ENCODE assay signal across 31 cellular contexts in genomic region chr14:44444454-44444853, GRCh38.
"Had no signal": no experiment of that assay in that cellular context is flagged by ENCODE, and none has a peak within 500 bp of the region (broad histone marks: within the 10 kb centered on the region; RNA-seq: fewer than 3 reads in every experiment).

No MANE protein-coding gene starts in this region.

- H3K27ac Mint-ChIP-seq: activated CD4-positive, alpha-beta memory T cell treated with anti-CD3 and anti-CD28 coated beads, Interleukin-2, amount 10 ng/mL, durations not matched to agents 7 days and 5 days; activated CD4-positive, alpha-beta T cell treated with anti-CD3 and anti-CD28 coated beads, Interleukin-2, amount 10 ng/mL, durations not matched to agents 7 days and 5 days; activated naive CD8-positive, alpha-beta T cell; activated T-cell treated with anti-CD3 and anti-CD28 coated beads, Interleukin-2, amount 50 U/mL, for 24 hours; activated T-cell treated with anti-CD3 and anti-CD28 coated beads, Interleukin-2, amount 50 U/mL, for 72 hours; dendritic cell treated with granulocyte-macrophage colony-stimulating factor and Interleukin-4, amounts not matched to agents 40 ng/mL and 50 ng/mL, for 4 days; endodermal cell; T-helper 17 cell; T-helper 2 cell treated with Interferon-gamma antibody and Interleukin-4, amounts not matched to agents 5 μg/mL and 100 μg/mL, for 36 hours; WTC11 had no signal

- DNase-seq: activated CD4-positive, alpha-beta memory T cell treated with anti-CD3 and anti-CD28 coated beads, Interleukin-2, amount 10 ng/mL, durations not matched to agents 7 days and 5 days; activated CD4-positive, alpha-beta T cell treated with anti-CD3 and anti-CD28 coated beads for 1 hour; activated CD4-positive, alpha-beta T cell treated with anti-CD3 and anti-CD28 coated beads for 4 hours; activated CD4-positive, alpha-beta T cell treated with anti-CD3 and anti-CD28 coated beads, Interleukin-2, amount 10 ng/mL, durations not matched to agents 7 days and 5 days; activated CD4-positive, alpha-beta T cell treated with anti-CD3 and anti-CD28 coated beads, Interleukin-2, amount 50 U/mL, for 4 hours; activated CD8-positive, alpha-beta memory T cell treated with anti-CD3 and anti-CD28 coated beads, Interleukin-2, amount 50 U/mL, for 48 hours; activated gamma-delta T cell; activated naive CD4-positive, alpha-beta T cell treated with anti-CD3 and anti-CD28 coated beads, Interleukin-2, amount 50 U/mL, for 16 hours; activated naive CD4-positive, alpha-beta T cell treated with Interleukin-2 at 50 U/mL for 16 hours; activated T-cell treated with anti-CD3 and anti-CD28 coated beads for 4 hours; activated T-cell treated with anti-CD3 and anti-CD28 coated beads, Interleukin-2, amount 50 U/mL, for 24 hours; activated T-cell treated with anti-CD3 and anti-CD28 coated beads, Interleukin-2, amount 50 U/mL, for 72 hours; amniotic stem cell; anterior cingulate cortex; brain microvascular endothelial cell; dorsolateral prefrontal cortex; effector memory CD4-positive, alpha-beta T cell; endodermal cell; erythroblast; foreskin keratinocyte; gastrocnemius medialis; glutamatergic neuron; heart left ventricle; T-helper 1 cell; T-helper 17 cell; T1000 had no signal

- H3K4me1 Mint-ChIP-seq: activated CD4-positive, alpha-beta memory T cell treated with anti-CD3 and anti-CD28 coated beads, Interleukin-2, amount 10 ng/mL, durations not matched to agents 7 days and 5 days; activated CD4-positive, alpha-beta T cell treated with anti-CD3 and anti-CD28 coated beads, Interleukin-2, amount 10 ng/mL, durations not matched to agents 7 days and 5 days; central memory CD8-positive, alpha-beta T cell; T-helper 17 cell; WTC11 had no signal

- H3K4me3 Mint-ChIP-seq: activated CD4-positive, alpha-beta memory T cell treated with anti-CD3 and anti-CD28 coated beads, Interleukin-2, amount 10 ng/mL, durations not matched to agents 7 days and 5 days; activated CD4-positive, alpha-beta T cell treated with anti-CD3 and anti-CD28 coated beads, Interleukin-2, amount 10 ng/mL, durations not matched to agents 7 days and 5 days; activated naive CD8-positive, alpha-beta T cell; activated T-cell treated with anti-CD3 and anti-CD28 coated beads, Interleukin-2, amount 50 U/mL, for 24 hours; activated T-cell treated with anti-CD3 and anti-CD28 coated beads, Interleukin-2, amount 50 U/mL, for 72 hours; central memory CD8-positive, alpha-beta T cell; dendritic cell treated with granulocyte-macrophage colony-stimulating factor and Interleukin-4, amounts not matched to agents 40 ng/mL and 50 ng/mL, for 4 days; endodermal cell; T-helper 17 cell; T-helper 2 cell treated with Interferon-gamma antibody and Interleukin-4, amounts not matched to agents 5 μg/mL and 100 μg/mL, for 36 hours; WTC11 had no signal

- H3K36me3 Mint-ChIP-seq: activated naive CD8-positive, alpha-beta T cell; WTC11 had no signal

- H3K27me3 Mint-ChIP-seq: activated CD4-positive, alpha-beta memory T cell treated with anti-CD3 and anti-CD28 coated beads, Interleukin-2, amount 10 ng/mL, durations not matched to agents 7 days and 5 days; activated CD4-positive, alpha-beta T cell treated with anti-CD3 and anti-CD28 coated beads, Interleukin-2, amount 10 ng/mL, durations not matched to agents 7 days and 5 days; activated naive CD8-positive, alpha-beta T cell; activated T-cell treated with anti-CD3 and anti-CD28 coated beads, Interleukin-2, amount 50 U/mL, for 24 hours; central memory CD8-positive, alpha-beta T cell; dendritic cell treated with granulocyte-macrophage colony-stimulating factor and Interleukin-4, amounts not matched to agents 40 ng/mL and 50 ng/mL, for 4 days; T-helper 17 cell had no signal
